ENCODE assay signal across 1 cellular context in genomic region chr2:107466241-107466640, GRCh38.
TF ChIP-seq lines count a peak whose summit lies in the region.

No MANE protein-coding gene starts in this region.

TF ChIP-seq in HepG2, 621 proteins besides CTCF, POLR2A, EP300 and RAD21 (continued from another document):
- TF ChIP-seq NR2F1 (CRISPR knock-in tag; IDR thresholded peaks at IDR 0.05) (no peak), TOE1 (CRISPR knock-in tag; IDR thresholded peaks at IDR 0.05) (no peak)
- TF ChIP-seq, protein P1, sequence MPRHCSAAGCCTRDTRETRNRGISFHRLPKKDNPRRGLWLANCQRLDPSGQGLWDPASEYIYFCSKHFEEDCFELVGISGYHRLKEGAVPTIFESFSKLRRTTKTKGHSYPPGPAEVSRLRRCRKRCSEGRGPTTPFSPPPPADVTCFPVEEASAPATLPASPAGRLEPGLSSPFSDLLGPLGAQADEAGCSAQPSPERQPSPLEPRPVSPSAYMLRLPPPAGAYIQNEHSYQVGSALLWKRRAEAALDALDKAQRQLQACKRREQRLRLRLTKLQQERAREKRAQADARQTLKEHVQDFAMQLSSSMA (CRISPR knock-in tag; IDR thresholded peaks at IDR 0.05), result no peak
- TF ChIP-seq, protein P2, sequence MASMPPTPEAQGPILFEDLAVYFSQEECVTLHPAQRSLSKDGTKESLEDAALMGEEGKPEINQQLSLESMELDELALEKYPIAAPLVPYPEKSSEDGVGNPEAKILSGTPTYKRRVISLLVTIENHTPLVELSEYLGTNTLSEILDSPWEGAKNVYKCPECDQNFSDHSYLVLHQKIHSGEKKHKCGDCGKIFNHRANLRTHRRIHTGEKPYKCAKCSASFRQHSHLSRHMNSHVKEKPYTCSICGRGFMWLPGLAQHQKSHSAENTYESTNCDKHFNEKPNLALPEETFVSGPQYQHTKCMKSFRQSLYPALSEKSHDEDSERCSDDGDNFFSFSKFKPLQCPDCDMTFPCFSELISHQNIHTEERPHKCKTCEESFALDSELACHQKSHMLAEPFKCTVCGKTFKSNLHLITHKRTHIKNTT (CRISPR knock-in tag; IDR thresholded peaks at IDR 0.05), result no peak
TF ChIP-seq in HepG2: peak in this region for 0.
